In genomic region chr4:19969492-19969891, GRCh38 we compare ENCODE assay signal across 25 cellular contexts.
DNase-seq lines count a peak whose midpoint lies in the region; ATAC-seq and TF ChIP-seq lines count a peak whose summit lies in the region.
"Had no signal": no experiment of that assay in that cellular context is flagged by ENCODE, and none has a peak within 500 bp of the region (broad histone marks: within the 10 kb centered on the region; RNA-seq: fewer than 3 reads in every experiment).

No MANE protein-coding gene starts in this region.

- no peaks in the 10 kb centered on the region for H3K27me3 Mint-ChIP-seq in progenitor cell of endocrine pancreas
- H3K27me3 Mint-ChIP-seq: activated naive CD4-positive, alpha-beta T cell treated with anti-CD3 and anti-CD28 coated beads, Interleukin-2, amount 10 ng/mL, durations not matched to agents 7 days and 5 days; CD4-positive, alpha-beta T cell had no signal

- H3K4me1 Mint-ChIP-seq in progenitor cell of endocrine pancreas (ENCODE audit: low read depth) = no peaks in the 10 kb centered on the region
- H3K4me1 Mint-ChIP-seq: activated naive CD4-positive, alpha-beta T cell treated with anti-CD3 and anti-CD28 coated beads, Interleukin-2, amount 10 ng/mL, durations not matched to agents 7 days and 5 days had no signal

- no peaks in the 10 kb centered on the region for H3K36me3 Mint-ChIP-seq in progenitor cell of endocrine pancreas (ENCODE audit: insufficient read depth)
- H3K36me3 Mint-ChIP-seq: activated naive CD4-positive, alpha-beta T cell treated with anti-CD3 and anti-CD28 coated beads, Interleukin-2, amount 10 ng/mL, durations not matched to agents 7 days and 5 days had no signal

- no peak overlapping the region for H3K27ac Mint-ChIP-seq in progenitor cell of endocrine pancreas
- H3K27ac Mint-ChIP-seq: activated naive CD4-positive, alpha-beta T cell treated with anti-CD3 and anti-CD28 coated beads, Interleukin-2, amount 10 ng/mL, durations not matched to agents 7 days and 5 days; CD4-positive, alpha-beta T cell had no signal

- no peaks in the 10 kb centered on the region for H3K36me3 ChIP-seq in WERI-Rb-1
- H3K36me3 ChIP-seq: lower lobe of right lung had no signal

- H3K9me3 ChIP-seq in WERI-Rb-1 (ENCODE audit: severe bottlenecking) = no peaks in the 10 kb centered on the region
- H3K9me3 ChIP-seq: lower lobe of right lung, mucosa of descending colon, testis had no signal

- no peak overlapping the region for H3K4me3 Mint-ChIP-seq in progenitor cell of endocrine pancreas (ENCODE audit: low read depth)
- H3K4me3 Mint-ChIP-seq: activated naive CD4-positive, alpha-beta T cell treated with anti-CD3 and anti-CD28 coated beads, Interleukin-2, amount 10 ng/mL, durations not matched to agents 7 days and 5 days; CD4-positive, alpha-beta T cell had no signal

- peak; percentile 19; the same call in 1 of the 2 replicates for TF ChIP-seq CTCF in WERI-Rb-1 (IDR thresholded peaks at IDR 0.05; ENCODE audit: low read depth, low read length)
- peak; percentile 26 for TF ChIP-seq CTCF in fibroblast of mammary gland (conservative IDR thresholded peaks at IDR 0.05; ENCODE audit: control insufficient read depth, insufficient read depth, low read depth, low read length)
- TF ChIP-seq CTCF in progenitor cell of endocrine pancreas (IDR thresholded peaks at IDR 0.05; ENCODE audit: unreplicated experiment) = peak; percentile 6
- TF ChIP-seq CTCF in GM10266 (IDR thresholded peaks at IDR 0.05; ENCODE audit: control insufficient read depth, insufficient read depth, low read depth, missing control alignments) = no peak

- H3K4me3 ChIP-seq in WERI-Rb-1 (ENCODE audit: low read depth, low read length) (no peak overlapping the region), fibroblast of mammary gland (ENCODE audit: control insufficient read depth, low read depth, low read length) (no peak overlapping the region)
- H3K4me3 ChIP-seq: GM23248, hepatocyte, lower lobe of right lung, mucosa of descending colon, testis had no signal

- no peak overlapping the region for H3K27ac ChIP-seq in WERI-Rb-1
- H3K27ac ChIP-seq: GM23248, hepatocyte, lower lobe of right lung, RWPE1, testis had no signal

- H3K27me3 ChIP-seq in WERI-Rb-1 (ENCODE audit: insufficient read depth, low read depth, severe bottlenecking) = no peaks in the 10 kb centered on the region
- H3K27me3 ChIP-seq: hepatocyte, testis had no signal

- no peak for ATAC-seq in HG03196 (IDR thresholded peaks at IDR 0.05; ENCODE audit: unreplicated experiment)
- ATAC-seq: lower lobe of right lung, mucosa of descending colon, sciatic nerve had no signal

- H3K9me3 Mint-ChIP-seq in progenitor cell of endocrine pancreas (ENCODE audit: low read depth) = no peaks in the 10 kb centered on the region

- DNase-seq in EH (ENCODE audit: low read depth) = peak; percentile 19
- no peak for DNase-seq in WERI-Rb-1
- DNase-seq in fibroblast of mammary gland (ENCODE audit: low read depth) = no peak
- no peak for DNase-seq in progenitor cell of endocrine pancreas (ENCODE audit: low spot score, unreplicated experiment)
- no peak for DNase-seq in GM10266 (ENCODE audit: extremely low spot score)
- DNase-seq in NCI-H1092 (lab: John Stamatoyannopoulos, UW) = no peak
- DNase-seq: activated naive CD4-positive, alpha-beta T cell treated with anti-CD3 and anti-CD28 coated beads, Interleukin-2, amount 10 ng/mL, durations not matched to agents 7 days and 5 days; amygdala; caudate nucleus; CD4-positive, alpha-beta T cell; DMS153; GDM1; GM23248; lower lobe of right lung; mucosa of descending colon; NCI-H1092 treated with DMSO at 0.1 percent for 48 hours; NCI-H1930; NCI-H82; posterior cingulate gyrus; stimulated activated naive CD4-positive, alpha-beta T cell treated with Interleukin-2 at 50 U/mL for 16 hours; testis had no signal
